19 cellular contexts compared by ENCODE assay signal in the genomic region with DNA sequence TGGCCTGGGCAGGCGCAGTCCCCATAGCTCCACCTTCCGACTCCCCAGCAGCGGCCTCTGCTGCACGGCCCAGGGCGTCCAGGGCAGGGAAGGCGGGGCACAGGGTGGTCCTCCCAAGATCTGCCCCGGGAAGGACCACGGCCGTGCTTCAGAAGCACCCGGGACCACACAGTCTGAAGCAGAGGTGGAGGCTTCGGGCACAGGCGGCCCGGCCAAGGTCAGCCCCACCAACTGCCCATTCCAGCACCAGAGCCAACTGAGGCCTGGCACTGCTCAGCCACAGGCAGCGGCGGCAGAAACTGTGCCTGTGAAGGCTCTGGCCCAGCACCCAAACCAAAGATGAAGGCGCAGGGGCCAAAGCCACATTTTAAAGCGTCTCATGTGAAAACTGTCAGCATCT. TPM values are rescaled to one million over a fixed set of nuclear protein-coding genes. Genes with fewer than 3 reads are reported as not detected.
DNase-seq lines count a peak whose midpoint lies in the region; TF ChIP-seq lines count a peak whose summit lies in the region.
"Had no signal": no experiment of that assay in that cellular context is flagged by ENCODE, and none has a peak within 500 bp of the region (broad histone marks: within the 10 kb centered on the region; RNA-seq: fewer than 3 reads in every experiment).

No MANE protein-coding gene starts in this region.

- H3K36me3 Mint-ChIP-seq in H9 (ENCODE audit: insufficient read depth in 1 of 3, low read depth in 3 of 3) (peaks cover 0 to 10% (median 1%) of the 10 kb centered on the region in 3 experiments; a peak in 3 of 7 replicates), glutamatergic neuron (ENCODE audit: unreplicated experiment) (no peaks in the 10 kb centered on the region)
- H3K36me3 Mint-ChIP-seq: CD4-positive, CD25-positive, alpha-beta regulatory T cell; CD8-positive, alpha-beta memory T cell had no signal

- H2BK15ac ChIP-seq in H9 (ENCODE audit: low read depth, low read length), result no peak overlapping the region

- no peak overlapping the region for H3K14ac ChIP-seq in H9 (ENCODE audit: insufficient read depth, low read length)

- H3K27ac Mint-ChIP-seq in H9 (peak overlapping the region; percentile 54 to 87 (median 77); a peak in 3 of 7 replicates), glutamatergic neuron (ENCODE audit: unreplicated experiment) (peak overlapping the region; percentile 87)
- H3K27ac Mint-ChIP-seq: CD4-positive, CD25-positive, alpha-beta regulatory T cell; CD8-positive, alpha-beta memory T cell; HFFc6 had no signal

- no peak overlapping the region for H2BK12ac ChIP-seq in H9 (ENCODE audit: insufficient read length, low read depth, low read length)

- H2AFZ ChIP-seq in H9 (ENCODE audit: low read length), result no peak overlapping the region

- H3K9me3 ChIP-seq in BLaER1 (no peaks in the 10 kb centered on the region), H9 (ENCODE audit: control insufficient read depth, low read depth, low read length) (no peaks in the 10 kb centered on the region)

- H2BK20ac ChIP-seq in H9 (ENCODE audit: low read depth, low read length, poor library complexity, severe bottlenecking), result no peak overlapping the region

- H3K4me3 Mint-ChIP-seq in H9 (no peak overlapping the region), glutamatergic neuron (ENCODE audit: unreplicated experiment) (peak overlapping the region; percentile 74)
- H3K4me3 Mint-ChIP-seq: CD4-positive, CD25-positive, alpha-beta regulatory T cell; CD8-positive, alpha-beta memory T cell; HFFc6 had no signal

- no peaks in the 10 kb centered on the region for H3K27me3 Mint-ChIP-seq in H9 (ENCODE audit: low read depth)
- peaks cover 26% of the 10 kb centered on the region for H3K27me3 Mint-ChIP-seq in glutamatergic neuron (ENCODE audit: unreplicated experiment)

- H3K4ac ChIP-seq in H9 (ENCODE audit: low read depth, low read length), result no peak overlapping the region

- H4K91ac ChIP-seq in H9 (ENCODE audit: insufficient read length, low read depth, low read length), result no peak overlapping the region

- H4K5ac ChIP-seq in H9 (ENCODE audit: insufficient read length, low read depth, low read length), result no peak overlapping the region

- peaks cover 91% of the 10 kb centered on the region for H3K4me1 ChIP-seq in BLaER1
- peaks cover 2% of the 10 kb centered on the region; the same call in 1 of the 2 replicates for H3K4me1 ChIP-seq in H9 (ENCODE audit: insufficient read depth, low read length)

- H3T11ph ChIP-seq in H9 (ENCODE audit: low read length), result no peak overlapping the region

- no peaks in the 10 kb centered on the region; the same call in 1 of the 2 replicates for H3K79me2 ChIP-seq in H9 (ENCODE audit: insufficient read depth, low read length)

- H3K9me3 Mint-ChIP-seq in H9 (no peaks in the 10 kb centered on the region), glutamatergic neuron (ENCODE audit: unreplicated experiment) (peaks cover 22% of the 10 kb centered on the region)
- H3K9me3 Mint-ChIP-seq: CD4-positive, CD25-positive, alpha-beta regulatory T cell; CD8-positive, alpha-beta memory T cell; HFFc6 had no signal

- TF ChIP-seq CTCF in H9 (conservative IDR thresholded peaks at IDR 0.05), result no peak
- no peak for TF ChIP-seq CTCF in glutamatergic neuron (IDR thresholded peaks at IDR 0.05; ENCODE audit: partially characterized antibody, unreplicated experiment)
- TF ChIP-seq CTCF in foreskin fibroblast (IDR thresholded peaks at IDR 0.05; ENCODE audit: low read depth, low read length), result no peak

- no CpG with 5 or more reads among the region's 17 CpGs for WGBS in H9 (ENCODE audit: extremely low coverage, insufficient read length, low lambda C conversion rate)

- H3K4me1 Mint-ChIP-seq in H9 (peaks cover 28 to 61% of the 10 kb centered on the region in 2 experiments), glutamatergic neuron (ENCODE audit: low read depth, unreplicated experiment) (peaks cover 39% of the 10 kb centered on the region)

- no peak overlapping the region for H3K18ac ChIP-seq in H9 (ENCODE audit: insufficient read length, low read depth, low read length)

- no peaks in the 10 kb centered on the region for H3K23me2 ChIP-seq in H9 (ENCODE audit: insufficient read length, low read depth, low read length, poor library complexity, severe bottlenecking)

- DNase-seq in H9 (no peak), caudate nucleus (lab: John Stamatoyannopoulos, UW) (no peak), glutamatergic neuron (no peak), NCI-H2107 (lab: John Stamatoyannopoulos, UW) (no peak), dermis blood vessel endothelial cell (no peak), foreskin fibroblast (no peak), NCI-H1417 treated with DMSO at 0.1 percent for 48 hours (lab: John Stamatoyannopoulos, UW) (no peak)
- DNase-seq: 8988T; C1 segment of cervical spinal cord; CD4-positive, CD25-positive, alpha-beta regulatory T cell; CD8-positive, alpha-beta memory T cell; COR-L47; DMS 273 treated with DMSO at 0.1 percent for 48 hours; DMS53; DND-41; EL; HFFc6 had no signal

- H2BK120ac ChIP-seq in H9 (ENCODE audit: low read depth, low read length, poor library complexity, severe bottlenecking), result no peak overlapping the region

- H3K27me3 ChIP-seq in BLaER1 (peaks cover 5% of the 10 kb centered on the region; the same call in 1 of the 2 replicates), H9 (ENCODE audit: insufficient read depth, low read length) (no peaks in the 10 kb centered on the region)

- no peak overlapping the region for H3K4me3 ChIP-seq in BLaER1
- H3K4me3 ChIP-seq in foreskin fibroblast (ENCODE audit: low read depth in 1 of 2, low read length in 2 of 2), result no peak overlapping the region
- H3K4me3 ChIP-seq: GM12878 had no signal

- H4K20me1 ChIP-seq in BLaER1, result no peaks in the 10 kb centered on the region
- H4K20me1 ChIP-seq in H9 (ENCODE audit: control insufficient read depth, insufficient read depth, insufficient read length), result peaks cover 6% of the 10 kb centered on the region

- H3K56ac ChIP-seq in H9 (ENCODE audit: insufficient read length, low read depth, low read length), result no peak overlapping the region

- H3K23ac ChIP-seq in H9 (ENCODE audit: insufficient read length, low read depth, low read length), result no peak overlapping the region

- H3K4me2 ChIP-seq in BLaER1 (peak overlapping the region; percentile 99), H9 (ENCODE audit: insufficient read depth, insufficient read length, low read length) (no peak overlapping the region)

- H3K9ac ChIP-seq in BLaER1 (no peak overlapping the region), H9 (ENCODE audit: extremely low read depth, insufficient read length, low read length) (no peak overlapping the region)

- no peaks in the 10 kb centered on the region for H3K79me1 ChIP-seq in H9 (ENCODE audit: insufficient read depth, low read depth, low read length, poor library complexity, severe bottlenecking)

- no peak overlapping the region for H2AK5ac ChIP-seq in H9 (ENCODE audit: insufficient read length, low read length)

- H4K8ac ChIP-seq in H9 (replicated peaks; ENCODE audit: insufficient read length, low read depth, low read length), result no peak overlapping the region

- no peak overlapping the region for H2BK5ac ChIP-seq in H9 (ENCODE audit: insufficient read length, low read length)

- H3K27ac ChIP-seq in BLaER1 (peak overlapping the region; percentile 29), H9 (ENCODE audit: insufficient read length, low read depth, low read length) (no peak overlapping the region), caudate nucleus (ENCODE audit: low read depth, low read length) (peak overlapping the region; percentile 16)

- no peaks in the 10 kb centered on the region for H3K36me3 ChIP-seq in BLaER1

RNA-seq across cellular contexts. Expression of gene KCNQ2, which starts 20.6 kb away (rescaled TPM):
- total RNA-seq in H9 (2021), result 69.2 and 71.5 TPM in 2 replicates
- total RNA-seq in glutamatergic neuron (ENCODE audit: unreplicated experiment), result 354 TPM
- total RNA-seq in dermis blood vessel endothelial cell, result not detected in 2 replicates
- total RNA-seq: CD8-positive, alpha-beta memory T cell; HFFc6 had no signal

RNA-seq across cellular contexts. Expression of gene EEF1A2, which starts 47.1 kb away (rescaled TPM):
- total RNA-seq in H9 (2021) (25.8 and 27.4 TPM in 2 replicates), glutamatergic neuron (ENCODE audit: unreplicated experiment) (55.3 TPM), dermis blood vessel endothelial cell (5.0 and 5.3 TPM in 2 replicates)

Comparison
In these comparisons a context has a peak if more than half of its experiments do, and no peak if none do; other contexts are left out.
1. RNA of gene KCNQ2, which starts 20.6 kb away (total RNA-seq): 354 TPM in glutamatergic neuron (single experiment) and 69.2 to 71.5 TPM in H9; not detected in dermis blood vessel endothelial cell; every median in the first group is over 10 times any median in the second.